10 cellular contexts compared by ENCODE assay signal in the genomic region with DNA sequence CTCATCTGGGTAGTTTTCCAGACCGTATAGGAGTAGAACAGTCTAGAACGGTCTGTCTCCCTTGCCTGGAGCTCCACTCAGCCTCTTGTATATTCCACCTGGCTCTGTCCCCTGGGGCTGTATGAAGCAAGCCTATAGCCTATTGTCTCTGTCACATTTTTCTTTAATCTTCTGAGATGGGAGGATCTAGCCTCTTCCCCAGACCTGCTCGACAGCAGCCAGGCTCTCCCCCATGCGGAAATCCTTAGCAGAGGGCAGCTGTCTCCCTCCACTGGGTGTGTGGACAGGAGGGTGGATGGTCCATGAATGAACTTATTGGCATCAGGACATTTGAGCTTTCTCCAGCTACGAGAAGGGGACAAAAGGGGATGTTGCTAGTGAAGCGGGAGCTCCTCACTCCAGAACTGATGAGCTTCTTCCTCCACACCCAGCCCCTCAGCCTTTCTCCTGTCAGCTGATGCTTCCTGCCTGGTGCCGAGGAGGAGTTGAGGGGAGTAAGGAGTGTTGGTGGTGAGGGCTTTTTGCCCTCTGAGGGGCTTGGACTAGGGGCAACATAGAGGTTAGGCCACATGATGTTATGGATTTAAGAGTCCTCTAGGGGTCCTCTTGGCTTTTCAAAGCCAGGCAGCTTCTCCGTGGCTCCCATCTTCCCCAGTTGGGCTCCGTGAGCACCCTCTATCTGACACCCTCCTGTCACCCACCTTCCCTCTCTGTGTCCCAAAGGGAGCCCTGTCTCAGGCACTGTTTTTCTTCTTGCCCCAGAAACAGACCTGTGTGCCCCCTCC. TPM values are rescaled to one million over a fixed set of nuclear protein-coding genes. Genes with fewer than 3 reads are reported as not detected.
DNase-seq lines count a peak whose midpoint lies in the region; ATAC-seq and TF ChIP-seq lines count a peak whose summit lies in the region.
"Had no signal": no experiment of that assay in that cellular context is flagged by ENCODE, and none has a peak within 500 bp of the region (broad histone marks: within the 10 kb centered on the region; RNA-seq: fewer than 3 reads in every experiment).

No MANE protein-coding gene starts in this region.

- no peak overlapping the region for H3K4me2 ChIP-seq in mammary epithelial cell (ENCODE audit: insufficient read depth, low read depth, low read length)
- H3K4me2 ChIP-seq in MM.1S (ENCODE audit: low read depth, low read length) = no peak overlapping the region

- 85% methylated on average over 7 of the region's 9 CpGs for WGBS in mammary epithelial cell (ENCODE audit: low coverage, missing lambda C conversion rate)

- no peak overlapping the region for H3K9ac ChIP-seq in mammary epithelial cell (ENCODE audit: insufficient read depth, low read length)
- no peak overlapping the region for H3K9ac ChIP-seq in MM.1S (ENCODE audit: low read length)

- CTCF ChIA-PET in mammary epithelial cell (lab: Charles Lee; ENCODE audit: low non-redundant PET) = no interaction called here
- CTCF ChIA-PET in WTC11 (lab: Charles Lee) = interaction anchor here (0.8 to 3.3 kb wide), 25 partner anchors 9 to 211 kb away, joined by 3 to 48 read pairs (median 6); no protein-coding TSS in a partner anchor

- peaks cover 7% of the 10 kb centered on the region for H3K36me3 Mint-ChIP-seq in WTC11
- H3K36me3 Mint-ChIP-seq: natural killer cell had no signal

- in situ Hi-C loops in mammary epithelial cell (cut with MboI; ENCODE audit: low sequenced_read_pairs in 2 of 2) = no loop called here

- H3K27me3 ChIP-seq in mammary epithelial cell (ENCODE audit: insufficient read depth, low read length) = no peaks in the 10 kb centered on the region
- no peaks in the 10 kb centered on the region for H3K27me3 ChIP-seq in breast epithelium
- peaks cover 5% of the 10 kb centered on the region for H3K27me3 ChIP-seq in upper lobe of right lung
- no peaks in the 10 kb centered on the region for H3K27me3 ChIP-seq in MM.1S (replicated peaks; ENCODE audit: insufficient read depth, low read length)

- no TSS peak for BruUV-seq in mammary epithelial cell (replicated peaks; lab: Mats Ljungman, UMichigan)

- H2AFZ ChIP-seq in mammary epithelial cell (ENCODE audit: low read depth, low read length) = no peak overlapping the region
- no peak overlapping the region for H2AFZ ChIP-seq in MM.1S (ENCODE audit: low read length)

- no peaks in the 10 kb centered on the region for H3F3A ChIP-seq in MM.1S (ENCODE audit: insufficient read depth, low read length)

- H3K36me3 ChIP-seq in mammary epithelial cell (ENCODE audit: insufficient read depth, low read length) (peaks cover 3% of the 10 kb centered on the region), breast epithelium (no peaks in the 10 kb centered on the region), upper lobe of right lung (peaks cover 14% of the 10 kb centered on the region), MM.1S (replicated peaks; ENCODE audit: insufficient read depth, low read length) (no peaks in the 10 kb centered on the region)

- no peaks in the 10 kb centered on the region for H3K9me2 ChIP-seq in MM.1S (replicated peaks; ENCODE audit: insufficient read depth, low read length)

- no peak overlapping the region for H3K4me3 ChIP-seq in mammary epithelial cell (replicated peaks in 1 of 3; ENCODE audit: insufficient read depth in 1 of 3, low read depth in 2 of 3, low read length in 3 of 3)
- no peak overlapping the region for H3K4me3 ChIP-seq in breast epithelium
- no peak overlapping the region for H3K4me3 ChIP-seq in upper lobe of right lung
- no peak overlapping the region for H3K4me3 ChIP-seq in MM.1S (ENCODE audit: low read length)

- H3K27ac Mint-ChIP-seq in WTC11 = peak overlapping the region; percentile 88
- H3K27ac Mint-ChIP-seq: natural killer cell had no signal

- H3K9me3 ChIP-seq in mammary epithelial cell (replicated peaks; ENCODE audit: insufficient read depth, low read length) (no peaks in the 10 kb centered on the region), breast epithelium (no peaks in the 10 kb centered on the region), upper lobe of right lung (no peaks in the 10 kb centered on the region), MM.1S (replicated peaks; ENCODE audit: insufficient read depth, low read length) (no peaks in the 10 kb centered on the region)

- no peak for ATAC-seq in WTC11
- ATAC-seq in upper lobe of right lung = no peak
- no peak for ATAC-seq in GM19452 (IDR thresholded peaks at IDR 0.05; ENCODE audit: unreplicated experiment)
- ATAC-seq: activated T-cell treated with anti-CD3 and anti-CD28 coated beads, Interleukin-2, amount 50 U/mL, for 4 hours; natural killer cell had no signal

- DNase-seq in mammary epithelial cell = no peak
- DNase-seq in breast epithelium (ENCODE audit: low spot score in 2 of 2) = no peak
- no peak for DNase-seq in WTC11 (ENCODE audit: low spot score)
- peak; percentile 77 for DNase-seq in islet precursor cell
- DNase-seq in upper lobe of right lung = no peak
- no peak for DNase-seq in MM.1S
- no peak for DNase-seq in activated CD4-positive, alpha-beta T cell treated with anti-CD3 and anti-CD28 coated beads, Interleukin-2, amount 50 U/mL, for 48 hours
- DNase-seq: activated T-cell treated with anti-CD3 and anti-CD28 coated beads, Interleukin-2, amount 50 U/mL, for 4 hours; natural killer cell had no signal

- no peak overlapping the region for H3K4me3 Mint-ChIP-seq in WTC11
- H3K4me3 Mint-ChIP-seq: activated T-cell treated with anti-CD3 and anti-CD28 coated beads, Interleukin-2, amount 50 U/mL, for 4 hours; natural killer cell had no signal

- H3K79me2 ChIP-seq in mammary epithelial cell (ENCODE audit: insufficient read depth, low read length) = peaks cover 30% of the 10 kb centered on the region
- H3K79me2 ChIP-seq in MM.1S (ENCODE audit: low read length) = peaks cover 85% of the 10 kb centered on the region

- POLR2A ChIA-PET in WTC11 (lab: Charles Lee) = interaction anchor here (0.7 to 0.9 kb wide), 2 partner anchors 43 to 55 kb away, joined by 3 to 5 read pairs; no protein-coding TSS in a partner anchor

- no peak for TF ChIP-seq POLR2A in breast epithelium (IDR thresholded peaks at IDR 0.05)

- intact Hi-C loops in mammary epithelial cell (cut with micrococcal nuclease) (no loop called here), breast epithelium (cut with DNase I; ENCODE audit: low total_unique reads) (no loop called here), upper lobe of right lung (cut with DNase I) (no loop called here)

- H3K4me1 Mint-ChIP-seq in WTC11 = peaks cover 60% of the 10 kb centered on the region

- TF ChIP-seq CTCF in mammary epithelial cell (conservative IDR thresholded peaks at IDR 0.05 in 1 of 2, IDR thresholded peaks at IDR 0.05 in 1 of 2; ENCODE audit: extremely low read depth in 1 of 2, insufficient read depth in 1 of 2, low read depth in 1 of 2, low read length in 2 of 2) (peak; percentile 6 to 26), breast epithelium (IDR thresholded peaks at IDR 0.05) (no peak), WTC11 (IDR thresholded peaks at IDR 0.05) (no peak), upper lobe of right lung (IDR thresholded peaks at IDR 0.05) (peak; percentile 14), MM.1S (IDR thresholded peaks at IDR 0.05; ENCODE audit: low read length) (no peak)

- H3K4me1 ChIP-seq in mammary epithelial cell (ENCODE audit: insufficient read depth, low read length) (peaks cover 42% of the 10 kb centered on the region), breast epithelium (peaks cover 4 to 10% of the 10 kb centered on the region in 2 donors), upper lobe of right lung (peaks cover 26% of the 10 kb centered on the region), MM.1S (ENCODE audit: low read length) (no peaks in the 10 kb centered on the region)

- no peaks in the 10 kb centered on the region for H4K20me1 ChIP-seq in mammary epithelial cell (ENCODE audit: insufficient read depth, low read length)
- no peaks in the 10 kb centered on the region for H4K20me1 ChIP-seq in MM.1S (ENCODE audit: insufficient read depth, low read length)

- no peaks in the 10 kb centered on the region for H3K9me3 Mint-ChIP-seq in WTC11
- H3K9me3 Mint-ChIP-seq: activated T-cell treated with anti-CD3 and anti-CD28 coated beads, Interleukin-2, amount 50 U/mL, for 4 hours; natural killer cell had no signal

- dilution Hi-C loops in mammary epithelial cell (cut with HindIII; ENCODE audit: low sequenced_read_pairs) = no loop called here

- no peak overlapping the region for H3K27ac ChIP-seq in mammary epithelial cell (ENCODE audit: insufficient read depth, low read depth, low read length)
- H3K27ac ChIP-seq in breast epithelium = peak overlapping the region in 1 of 2 donors; percentile 88
- peak overlapping the region; percentile 17 for H3K27ac ChIP-seq in upper lobe of right lung
- H3K27ac ChIP-seq in MM.1S (ENCODE audit: low read length) = no peak overlapping the region

- 0 out of 2 replicates have a peak, but pooled peaks cover 2% of the 10 kb centered on the region for H3K27me3 Mint-ChIP-seq in WTC11 (ENCODE audit: low read depth)

TF ChIP-seq in WTC11, 78 proteins besides CTCF, POLR2A, EP300 and RAD21:
- TF ChIP-seq ETV6 (CRISPR knock-in tag; IDR thresholded peaks at IDR 0.05) = 0 out of 2 replicates have a peak, but pooled peaks have one; percentile 34
- no peak for TF ChIP-seq TCF7 (CRISPR knock-in tag; IDR thresholded peaks at IDR 0.05; ENCODE audit: low read depth)

RNA-seq across cellular contexts. Expression of gene ARHGAP23, which starts 28.0 kb away (rescaled TPM):
- total RNA-seq in mammary epithelial cell (10 to 100 TPM; 30.5 to 43.0 TPM), breast epithelium (10 to 100 TPM; 13.8 to 25.2 (median 21.1) TPM), WTC11 (2021) (49.1 to 66.0 TPM (median 56.6 TPM) in 3 replicates), upper lobe of right lung (85.1 TPM)
- polyA plus RNA-seq in mammary epithelial cell = 11.4 TPM
- polyA minus RNA-seq in mammary epithelial cell = 28.8 TPM

Comparison
In these comparisons a context has a peak if more than half of its experiments do, and no peak if none do; other contexts are left out.
1. CTCF ChIP-seq: peak in mammary epithelial cell (2 of 2) and upper lobe of right lung (single experiment); none in breast epithelium (0 of 3), WTC11 (single experiment) and MM.1S (single experiment).